In genomic region chr12:62681306-62681705, GRCh38 we compare ENCODE assay signal across 1 cellular context.
TF ChIP-seq lines count a peak whose summit lies in the region.

No MANE protein-coding gene starts in this region.

TF ChIP-seq in WTC11, 78 proteins besides CTCF, POLR2A, EP300 and RAD21 (continued from another document):
- TF ChIP-seq ZNF425 (CRISPR knock-in tag; conservative IDR thresholded peaks at IDR 0.05) = no peak
- TF ChIP-seq ZNF317 (CRISPR knock-in tag; IDR thresholded peaks at IDR 0.05; ENCODE audit: borderline replicate concordance, low read depth) = no peak
- TF ChIP-seq SMAD3 (CRISPR knock-in tag; IDR thresholded peaks at IDR 0.05; ENCODE audit: borderline replicate concordance) = no peak
- TF ChIP-seq OVOL2 (CRISPR knock-in tag; IDR thresholded peaks at IDR 0.05; ENCODE audit: borderline replicate concordance) = no peak
- TF ChIP-seq NFATC4 (CRISPR knock-in tag; IDR thresholded peaks at IDR 0.05) = no peak
- TF ChIP-seq TP53 (CRISPR knock-in tag; IDR thresholded peaks at IDR 0.05) = no peak
- no peak for TF ChIP-seq ZNF121 (CRISPR knock-in tag; IDR thresholded peaks at IDR 0.05)
- no peak for TF ChIP-seq ETV6 (CRISPR knock-in tag; IDR thresholded peaks at IDR 0.05)
- TF ChIP-seq USF2 (CRISPR knock-in tag; IDR thresholded peaks at IDR 0.05) = no peak
- TF ChIP-seq HMGA2 (CRISPR knock-in tag; IDR thresholded peaks at IDR 0.05) = no peak
- TF ChIP-seq NR3C1 (CRISPR knock-in tag; conservative IDR thresholded peaks at IDR 0.05; ENCODE audit: low read depth) = no peak
- TF ChIP-seq ZNF232 (CRISPR knock-in tag; IDR thresholded peaks at IDR 0.05) = no peak
- no peak for TF ChIP-seq JAZF1 (CRISPR knock-in tag; IDR thresholded peaks at IDR 0.05)
